In the genomic region with DNA sequence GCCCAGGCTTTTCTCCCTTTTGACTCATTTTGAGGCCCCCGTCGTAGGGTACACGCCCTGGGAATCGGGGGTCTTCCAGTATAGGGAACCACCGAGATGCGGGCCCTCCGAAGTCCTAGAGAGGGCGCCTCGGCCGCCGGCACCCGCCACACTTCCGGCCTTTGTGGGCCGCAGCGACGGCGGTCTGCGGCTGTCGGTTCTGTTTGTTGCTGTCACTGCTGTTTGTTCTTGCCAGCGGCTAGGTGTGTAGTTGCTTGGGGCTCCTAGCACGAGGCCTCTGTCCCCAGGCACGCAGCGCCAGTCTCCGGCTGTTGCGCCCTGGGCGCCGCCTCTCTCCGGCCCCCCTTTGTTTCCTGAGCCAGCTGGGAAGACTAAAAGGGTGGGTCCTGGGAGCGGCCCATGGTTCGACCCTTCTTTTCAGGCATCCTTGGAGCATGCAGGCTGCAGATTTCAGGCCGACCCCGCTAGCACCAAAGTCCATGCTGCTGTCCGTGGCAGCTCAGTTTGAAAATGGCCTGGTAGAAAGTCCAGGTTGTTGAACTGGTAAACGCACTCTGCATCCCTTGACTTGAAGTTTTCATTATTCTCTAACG, we compare ENCODE assay signal across 1 cellular context.
TF ChIP-seq lines count a peak whose summit lies in the region.

No MANE protein-coding gene starts in this region.

TF ChIP-seq in GM12878, 131 proteins besides CTCF, POLR2A, EP300 and RAD21 (continues in another document):
- TF ChIP-seq MYB (IDR thresholded peaks at IDR 0.05; ENCODE audit: borderline replicate concordance, low read depth, low read length) (no peak), LARP7 (IDR thresholded peaks at IDR 0.05) (peak; percentile 66; the same call in 1 of the 2 replicates), SP1 (IDR thresholded peaks at IDR 0.05; ENCODE audit: low read depth, low read length) (no peak), EZH2 (IDR thresholded peaks at IDR 0.05; ENCODE audit: borderline replicate concordance, control insufficient read depth, low read depth, low read length) (no peak), BMI1 (IDR thresholded peaks at IDR 0.05; ENCODE audit: borderline replicate concordance) (no peak), NFXL1 (IDR thresholded peaks at IDR 0.05; ENCODE audit: borderline replicate concordance) (no peak), FOXK2 (IDR thresholded peaks at IDR 0.05) (no peak), ZSCAN29 (IDR thresholded peaks at IDR 0.05) (no peak), POLR2AphosphoS2 (IDR thresholded peaks at IDR 0.05; ENCODE audit: low read depth, low read length) (no peak), NR2C1 (IDR thresholded peaks at IDR 0.05) (peak; percentile 51), IKZF2 (IDR thresholded peaks at IDR 0.05) (no peak), PAX8 (IDR thresholded peaks at IDR 0.05) (no peak), USF1 (IDR thresholded peaks at IDR 0.05; ENCODE audit: borderline replicate concordance, extremely low read length, insufficient read depth, low read depth, low read length) (no peak), RBBP5 (conservative IDR thresholded peaks at IDR 0.05) (no peak), HCFC1 (IDR thresholded peaks at IDR 0.05; ENCODE audit: low read length) (peak; percentile 45; the same call in 1 of the 2 replicates), ZNF207 (IDR thresholded peaks at IDR 0.05; ENCODE audit: borderline replicate concordance) (no peak), ASH2L (IDR thresholded peaks at IDR 0.05; ENCODE audit: borderline replicate concordance, low read depth) (no peak), STAT3 (IDR thresholded peaks at IDR 0.05; ENCODE audit: low read depth, low read length) (no peak), CBFB (IDR thresholded peaks at IDR 0.05; ENCODE audit: low read depth) (peak; percentile 81), PRDM15 (CRISPR knock-in tag; IDR thresholded peaks at IDR 0.05) (no peak), JUNB (IDR thresholded peaks at IDR 0.05) (no peak), SRF (IDR thresholded peaks at IDR 0.05; ENCODE audit: low read depth in 2 of 2, low read length in 2 of 2) (no peak), NKRF (conservative IDR thresholded peaks at IDR 0.05) (peak; percentile 56), CEBPB (IDR thresholded peaks at IDR 0.05; ENCODE audit: borderline replicate concordance in 1 of 2, low read depth in 2 of 2, low read length in 2 of 2) (no peak), SPI1 (IDR thresholded peaks at IDR 0.05; ENCODE audit: borderline replicate concordance, insufficient read depth, low read depth, low read length) (no peak), TCF7 (IDR thresholded peaks at IDR 0.05; ENCODE audit: borderline replicate concordance) (no peak), STAT1 (conservative IDR thresholded peaks at IDR 0.05) (no peak), MTA2 (IDR thresholded peaks at IDR 0.05; ENCODE audit: low read depth) (no peak; the same call in 1 of the 2 replicates), GABPA (IDR thresholded peaks at IDR 0.05; ENCODE audit: low read depth) (peak; percentile 75), HDGF (IDR thresholded peaks at IDR 0.05) (no peak), ETV6 (conservative IDR thresholded peaks at IDR 0.05 in 1 of 2, IDR thresholded peaks at IDR 0.05 in 1 of 2; ENCODE audit: borderline replicate concordance in 1 of 2, low read depth in 1 of 2) (no peak; a peak in 1 of 4 replicates)
- TF ChIP-seq, protein P1, sequence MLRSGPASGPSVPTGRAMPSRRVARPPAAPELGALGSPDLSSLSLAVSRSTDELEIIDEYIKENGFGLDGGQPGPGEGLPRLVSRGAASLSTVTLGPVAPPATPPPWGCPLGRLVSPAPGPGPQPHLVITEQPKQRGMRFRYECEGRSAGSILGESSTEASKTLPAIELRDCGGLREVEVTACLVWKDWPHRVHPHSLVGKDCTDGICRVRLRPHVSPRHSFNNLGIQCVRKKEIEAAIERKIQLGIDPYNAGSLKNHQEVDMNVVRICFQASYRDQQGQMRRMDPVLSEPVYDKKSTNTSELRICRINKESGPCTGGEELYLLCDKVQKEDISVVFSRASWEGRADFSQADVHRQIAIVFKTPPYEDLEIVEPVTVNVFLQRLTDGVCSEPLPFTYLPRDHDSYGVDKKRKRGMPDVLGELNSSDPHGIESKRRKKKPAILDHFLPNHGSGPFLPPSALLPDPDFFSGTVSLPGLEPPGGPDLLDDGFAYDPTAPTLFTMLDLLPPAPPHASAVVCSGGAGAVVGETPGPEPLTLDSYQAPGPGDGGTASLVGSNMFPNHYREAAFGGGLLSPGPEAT (IDR thresholded peaks at IDR 0.05; ENCODE audit: low read depth) = no peak
- TF ChIP-seq, protein P2, sequence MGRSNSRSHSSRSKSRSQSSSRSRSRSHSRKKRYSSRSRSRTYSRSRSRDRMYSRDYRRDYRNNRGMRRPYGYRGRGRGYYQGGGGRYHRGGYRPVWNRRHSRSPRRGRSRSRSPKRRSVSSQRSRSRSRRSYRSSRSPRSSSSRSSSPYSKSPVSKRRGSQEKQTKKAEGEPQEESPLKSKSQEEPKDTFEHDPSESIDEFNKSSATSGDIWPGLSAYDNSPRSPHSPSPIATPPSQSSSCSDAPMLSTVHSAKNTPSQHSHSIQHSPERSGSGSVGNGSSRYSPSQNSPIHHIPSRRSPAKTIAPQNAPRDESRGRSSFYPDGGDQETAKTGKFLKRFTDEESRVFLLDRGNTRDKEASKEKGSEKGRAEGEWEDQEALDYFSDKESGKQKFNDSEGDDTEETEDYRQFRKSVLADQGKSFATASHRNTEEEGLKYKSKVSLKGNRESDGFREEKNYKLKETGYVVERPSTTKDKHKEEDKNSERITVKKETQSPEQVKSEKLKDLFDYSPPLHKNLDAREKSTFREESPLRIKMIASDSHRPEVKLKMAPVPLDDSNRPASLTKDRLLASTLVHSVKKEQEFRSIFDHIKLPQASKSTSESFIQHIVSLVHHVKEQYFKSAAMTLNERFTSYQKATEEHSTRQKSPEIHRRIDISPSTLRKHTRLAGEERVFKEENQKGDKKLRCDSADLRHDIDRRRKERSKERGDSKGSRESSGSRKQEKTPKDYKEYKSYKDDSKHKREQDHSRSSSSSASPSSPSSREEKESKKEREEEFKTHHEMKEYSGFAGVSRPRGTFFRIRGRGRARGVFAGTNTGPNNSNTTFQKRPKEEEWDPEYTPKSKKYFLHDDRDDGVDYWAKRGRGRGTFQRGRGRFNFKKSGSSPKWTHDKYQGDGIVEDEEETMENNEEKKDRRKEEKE (IDR thresholded peaks at IDR 0.05) = no peak
- TF ChIP-seq, protein P3, sequence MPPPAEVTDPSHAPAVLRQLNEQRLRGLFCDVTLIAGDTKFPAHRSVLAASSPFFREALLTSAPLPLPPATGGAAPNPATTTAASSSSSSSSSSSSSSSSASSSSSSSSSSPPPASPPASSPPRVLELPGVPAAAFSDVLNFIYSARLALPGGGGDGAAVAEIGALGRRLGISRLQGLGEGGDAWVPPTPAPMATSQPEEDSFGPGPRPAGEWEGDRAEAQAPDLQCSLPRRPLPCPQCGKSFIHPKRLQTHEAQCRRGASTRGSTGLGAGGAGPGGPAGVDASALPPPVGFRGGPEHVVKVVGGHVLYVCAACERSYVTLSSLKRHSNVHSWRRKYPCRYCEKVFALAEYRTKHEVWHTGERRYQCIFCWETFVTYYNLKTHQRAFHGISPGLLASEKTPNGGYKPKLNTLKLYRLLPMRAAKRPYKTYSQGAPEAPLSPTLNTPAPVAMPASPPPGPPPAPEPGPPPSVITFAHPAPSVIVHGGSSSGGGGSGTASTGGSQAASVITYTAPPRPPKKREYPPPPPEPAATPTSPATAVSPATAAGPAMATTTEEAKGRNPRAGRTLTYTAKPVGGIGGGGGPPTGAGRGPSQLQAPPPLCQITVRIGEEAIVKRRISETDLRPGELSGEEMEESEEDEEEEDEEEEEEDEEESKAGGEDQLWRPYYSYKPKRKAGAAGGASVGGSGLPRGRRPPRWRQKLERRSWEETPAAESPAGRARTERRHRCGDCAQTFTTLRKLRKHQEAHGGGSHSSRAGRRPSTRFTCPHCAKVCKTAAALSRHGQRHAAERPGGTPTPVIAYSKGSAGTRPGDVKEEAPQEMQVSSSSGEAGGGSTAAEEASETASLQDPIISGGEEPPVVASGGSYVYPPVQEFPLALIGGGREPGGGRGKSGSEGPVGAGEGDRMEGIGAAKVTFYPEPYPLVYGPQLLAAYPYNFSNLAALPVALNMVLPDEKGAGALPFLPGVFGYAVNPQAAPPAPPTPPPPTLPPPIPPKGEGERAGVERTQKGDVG (CRISPR knock-in tag; IDR thresholded peaks at IDR 0.05) = no peak
- TF ChIP-seq, protein P4, sequence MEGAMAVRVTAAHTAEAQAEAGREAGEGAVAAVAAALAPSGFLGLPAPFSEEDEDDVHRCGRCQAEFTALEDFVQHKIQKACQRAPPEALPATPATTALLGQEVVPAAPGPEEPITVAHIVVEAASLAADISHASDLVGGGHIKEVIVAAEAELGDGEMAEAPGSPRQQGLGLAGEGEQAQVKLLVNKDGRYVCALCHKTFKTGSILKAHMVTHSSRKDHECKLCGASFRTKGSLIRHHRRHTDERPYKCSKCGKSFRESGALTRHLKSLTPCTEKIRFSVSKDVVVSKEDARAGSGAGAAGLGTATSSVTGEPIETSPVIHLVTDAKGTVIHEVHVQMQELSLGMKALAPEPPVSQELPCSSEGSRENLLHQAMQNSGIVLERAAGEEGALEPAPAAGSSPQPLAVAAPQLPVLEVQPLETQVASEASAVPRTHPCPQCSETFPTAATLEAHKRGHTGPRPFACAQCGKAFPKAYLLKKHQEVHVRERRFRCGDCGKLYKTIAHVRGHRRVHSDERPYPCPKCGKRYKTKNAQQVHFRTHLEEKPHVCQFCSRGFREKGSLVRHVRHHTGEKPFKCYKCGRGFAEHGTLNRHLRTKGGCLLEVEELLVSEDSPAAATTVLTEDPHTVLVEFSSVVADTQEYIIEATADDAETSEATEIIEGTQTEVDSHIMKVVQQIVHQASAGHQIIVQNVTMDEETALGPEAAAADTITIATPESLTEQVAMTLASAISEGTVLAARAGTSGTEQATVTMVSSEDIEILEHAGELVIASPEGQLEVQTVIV (IDR thresholded peaks at IDR 0.05; ENCODE audit: borderline replicate concordance, partially characterized antibody) = no peak
- TF ChIP-seq, protein P5, sequence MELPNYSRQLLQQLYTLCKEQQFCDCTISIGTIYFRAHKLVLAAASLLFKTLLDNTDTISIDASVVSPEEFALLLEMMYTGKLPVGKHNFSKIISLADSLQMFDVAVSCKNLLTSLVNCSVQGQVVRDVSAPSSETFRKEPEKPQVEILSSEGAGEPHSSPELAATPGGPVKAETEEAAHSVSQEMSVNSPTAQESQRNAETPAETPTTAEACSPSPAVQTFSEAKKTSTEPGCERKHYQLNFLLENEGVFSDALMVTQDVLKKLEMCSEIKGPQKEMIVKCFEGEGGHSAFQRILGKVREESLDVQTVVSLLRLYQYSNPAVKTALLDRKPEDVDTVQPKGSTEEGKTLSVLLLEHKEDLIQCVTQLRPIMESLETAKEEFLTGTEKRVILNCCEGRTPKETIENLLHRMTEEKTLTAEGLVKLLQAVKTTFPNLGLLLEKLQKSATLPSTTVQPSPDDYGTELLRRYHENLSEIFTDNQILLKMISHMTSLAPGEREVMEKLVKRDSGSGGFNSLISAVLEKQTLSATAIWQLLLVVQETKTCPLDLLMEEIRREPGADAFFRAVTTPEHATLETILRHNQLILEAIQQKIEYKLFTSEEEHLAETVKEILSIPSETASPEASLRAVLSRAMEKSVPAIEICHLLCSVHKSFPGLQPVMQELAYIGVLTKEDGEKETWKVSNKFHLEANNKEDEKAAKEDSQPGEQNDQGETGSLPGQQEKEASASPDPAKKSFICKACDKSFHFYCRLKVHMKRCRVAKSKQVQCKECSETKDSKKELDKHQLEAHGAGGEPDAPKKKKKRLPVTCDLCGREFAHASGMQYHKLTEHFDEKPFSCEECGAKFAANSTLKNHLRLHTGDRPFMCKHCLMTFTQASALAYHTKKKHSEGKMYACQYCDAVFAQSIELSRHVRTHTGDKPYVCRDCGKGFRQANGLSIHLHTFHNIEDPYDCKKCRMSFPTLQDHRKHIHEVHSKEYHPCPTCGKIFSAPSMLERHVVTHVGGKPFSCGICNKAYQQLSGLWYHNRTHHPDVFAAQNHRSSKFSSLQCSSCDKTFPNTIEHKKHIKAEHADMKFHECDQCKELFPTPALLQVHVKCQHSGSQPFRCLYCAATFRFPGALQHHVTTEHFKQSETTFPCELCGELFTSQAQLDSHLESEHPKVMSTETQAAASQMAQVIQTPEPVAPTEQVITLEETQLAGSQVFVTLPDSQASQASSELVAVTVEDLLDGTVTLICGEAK (IDR thresholded peaks at IDR 0.05; ENCODE audit: borderline replicate concordance) = peak; percentile 78
